In the genomic region with DNA sequence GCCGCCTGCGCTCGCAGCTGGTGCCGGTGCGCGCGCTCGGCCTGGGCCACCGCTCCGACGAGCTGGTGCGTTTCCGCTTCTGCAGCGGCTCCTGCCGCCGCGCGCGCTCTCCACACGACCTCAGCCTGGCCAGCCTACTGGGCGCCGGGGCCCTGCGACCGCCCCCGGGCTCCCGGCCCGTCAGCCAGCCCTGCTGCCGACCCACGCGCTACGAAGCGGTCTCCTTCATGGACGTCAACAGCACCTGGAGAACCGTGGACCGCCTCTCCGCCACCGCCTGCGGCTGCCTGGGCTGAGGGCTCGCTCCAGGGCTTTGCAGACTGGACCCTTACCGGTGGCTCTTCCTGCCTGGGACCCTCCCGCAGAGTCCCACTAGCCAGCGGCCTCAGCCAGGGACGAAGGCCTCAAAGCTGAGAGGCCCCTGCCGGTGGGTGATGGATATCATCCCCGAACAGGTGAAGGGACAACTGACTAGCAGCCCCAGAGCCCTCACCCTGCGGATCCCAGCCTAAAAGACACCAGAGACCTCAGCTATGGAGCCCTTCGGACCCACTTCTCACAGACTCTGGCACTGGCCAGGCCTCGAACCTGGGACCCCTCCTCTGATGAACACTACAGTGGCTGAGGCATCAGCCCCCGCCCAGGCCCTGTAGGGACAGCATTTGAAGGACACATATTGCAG, we compare ENCODE assay signal across 6 cellular contexts. TPM values are rescaled to one million over a fixed set of nuclear protein-coding genes. Genes with fewer than 3 reads are reported as not detected.
DNase-seq lines count a peak whose midpoint lies in the region; ATAC-seq and TF ChIP-seq lines count a peak whose summit lies in the region.

No MANE protein-coding gene starts in this region.

- intact Hi-C loops in body of pancreas (cut with DNase I): loop anchor here (10.0 kb wide), 1 partner anchor 172 kb away; no protein-coding TSS in a partner anchor

- ATAC-seq in body of pancreas: peak; percentile 60
- no peak for ATAC-seq in GM18517 (IDR thresholded peaks at IDR 0.05; ENCODE audit: unreplicated experiment)
- no peak for ATAC-seq in GM19395 (IDR thresholded peaks at IDR 0.05; ENCODE audit: unreplicated experiment)

- H3K27ac ChIP-seq in body of pancreas (peak overlapping the region; percentile 65 to 84 (median 78)), muscle layer of duodenum (ENCODE audit: low read length) (no peak overlapping the region)

- H3K36me3 ChIP-seq in body of pancreas (replicated peaks in 1 of 2; ENCODE audit: insufficient read depth in 1 of 2, low read depth in 2 of 2) (no peaks in the 10 kb centered on the region), muscle layer of duodenum (ENCODE audit: control insufficient read depth in 1 of 2, insufficient read depth in 2 of 2, low read length in 2 of 2) (no peaks in the 10 kb centered on the region)

- WGBS in body of pancreas, 2 donors: 4 to 20% methylated on average over 10 to 41 of the region's 49 CpGs

- H3K27me3 ChIP-seq in body of pancreas (no peaks in the 10 kb centered on the region), muscle layer of duodenum (ENCODE audit: low read depth, low read length) (peaks cover 8% of the 10 kb centered on the region)

- peak; percentile 13 to 27 (median 23) for TF ChIP-seq POLR2A in body of pancreas (IDR thresholded peaks at IDR 0.05)

- peak in 4 of 7 experiments; percentile 1 to 30 (median 20) for TF ChIP-seq CTCF in body of pancreas (IDR thresholded peaks at IDR 0.05)

- H3K4me3 ChIP-seq in body of pancreas (no peak overlapping the region), muscle layer of duodenum (ENCODE audit: low read depth in 1 of 2, low read length in 2 of 2) (peak overlapping the region; percentile 11 to 58)

- H3K4me1 ChIP-seq in body of pancreas (peaks cover 45% of the 10 kb centered on the region), muscle layer of duodenum (ENCODE audit: control insufficient read depth in 1 of 2, insufficient read depth in 2 of 2, low read length in 2 of 2) (peaks cover 4 to 39% of the 10 kb centered on the region in 2 donors)

- peak; percentile 50 for DNase-seq in DMS153 treated with DMSO at 0.1 percent for 48 hours (lab: John Stamatoyannopoulos, UW; ENCODE audit: unreplicated experiment)
- no peak for DNase-seq in DMS153 (lab: John Stamatoyannopoulos, UW)
- DNase-seq in body of pancreas: peak; percentile 51 to 70 (median 60)

- H3K9me3 ChIP-seq in body of pancreas (no peaks in the 10 kb centered on the region), muscle layer of duodenum (ENCODE audit: control insufficient read depth in 1 of 2, low read length in 2 of 2) (no peaks in the 10 kb centered on the region)

RNA-seq across cellular contexts. Expression of gene ARTN, which starts 3.0 kb away (rescaled TPM):
- 10 to 100 TPM in 1 of 2 donors, 1 to 10 TPM in 1; 1.3 to 12.5 TPM for total RNA-seq in body of pancreas

RNA-seq across cellular contexts. Expression of gene IPO13, which starts 10.1 kb away (rescaled TPM):
- 10 to 100 TPM; 10.4 to 29.3 TPM for total RNA-seq in body of pancreas

RNA-seq across cellular contexts. Expression of gene DPH2, which starts 33.2 kb away (rescaled TPM):
- 10 to 100 TPM; 25.4 to 35.3 TPM for total RNA-seq in body of pancreas

RNA-seq across cellular contexts. Expression of gene ATP6V0B, which starts 38.1 kb away (rescaled TPM):
- total RNA-seq in body of pancreas: 100 to 1,000 TPM in 1 of 2 donors, 10 to 100 TPM in 1; 73.5 to 103 TPM

RNA-seq across cellular contexts. Expression of gene B4GALT2, which starts 42.4 kb away (rescaled TPM):
- 10 to 100 TPM; 18.2 to 29.3 TPM for total RNA-seq in body of pancreas

Comparison
In these comparisons a context has a peak if more than half of its experiments do, and no peak if none do; other contexts are left out.
1. H3K4me3 ChIP-seq: peak in muscle layer of duodenum (2 of 2); none in body of pancreas (0 of 2).